2 cellular contexts compared by ENCODE assay signal in the genomic region with DNA sequence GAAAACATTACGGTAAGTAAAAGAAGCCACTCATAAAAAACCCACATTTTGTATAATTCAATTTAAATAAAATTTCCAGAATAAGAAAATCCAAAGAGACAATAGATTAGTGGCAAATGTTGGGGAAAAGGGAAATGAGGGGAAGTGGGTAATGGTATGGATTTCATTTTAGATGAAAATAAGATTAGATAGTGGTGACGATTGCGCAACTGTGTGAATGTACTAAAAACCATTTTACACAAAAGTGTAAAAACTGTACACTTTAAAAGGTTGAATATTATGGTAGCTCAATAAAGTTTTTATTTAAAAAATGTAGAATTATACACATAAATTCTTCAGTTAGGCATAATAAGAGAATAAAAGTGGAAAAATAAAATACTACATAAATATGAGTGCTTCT.
TF ChIP-seq lines count a peak whose summit lies in the region.

No MANE protein-coding gene starts in this region.

TF ChIP-seq in HepG2, 621 proteins besides CTCF, POLR2A, EP300 and RAD21 (continued from another document):
- no peak for TF ChIP-seq HNRNPH1 (optimal IDR thresholded peaks at IDR 0.05; ENCODE audit: low read depth, low read length)

TF ChIP-seq in WTC11, 78 proteins besides CTCF, POLR2A, EP300 and RAD21:
- TF ChIP-seq, protein P1, sequence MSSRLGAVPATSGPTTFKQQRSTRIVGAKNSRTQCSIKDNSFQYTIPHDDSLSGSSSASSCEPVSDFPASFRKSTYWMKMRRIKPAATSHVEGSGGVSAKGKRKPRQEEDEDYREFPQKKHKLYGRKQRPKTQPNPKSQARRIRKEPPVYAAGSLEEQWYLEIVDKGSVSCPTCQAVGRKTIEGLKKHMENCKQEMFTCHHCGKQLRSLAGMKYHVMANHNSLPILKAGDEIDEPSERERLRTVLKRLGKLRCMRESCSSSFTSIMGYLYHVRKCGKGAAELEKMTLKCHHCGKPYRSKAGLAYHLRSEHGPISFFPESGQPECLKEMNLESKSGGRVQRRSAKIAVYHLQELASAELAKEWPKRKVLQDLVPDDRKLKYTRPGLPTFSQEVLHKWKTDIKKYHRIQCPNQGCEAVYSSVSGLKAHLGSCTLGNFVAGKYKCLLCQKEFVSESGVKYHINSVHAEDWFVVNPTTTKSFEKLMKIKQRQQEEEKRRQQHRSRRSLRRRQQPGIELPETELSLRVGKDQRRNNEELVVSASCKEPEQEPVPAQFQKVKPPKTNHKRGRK (CRISPR knock-in tag; IDR thresholded peaks at IDR 0.05; ENCODE audit: borderline replicate concordance): no peak
- TF ChIP-seq KAT7 (CRISPR knock-in tag; IDR thresholded peaks at IDR 0.05; ENCODE audit: borderline replicate concordance): no peak
- TF ChIP-seq, protein P2, sequence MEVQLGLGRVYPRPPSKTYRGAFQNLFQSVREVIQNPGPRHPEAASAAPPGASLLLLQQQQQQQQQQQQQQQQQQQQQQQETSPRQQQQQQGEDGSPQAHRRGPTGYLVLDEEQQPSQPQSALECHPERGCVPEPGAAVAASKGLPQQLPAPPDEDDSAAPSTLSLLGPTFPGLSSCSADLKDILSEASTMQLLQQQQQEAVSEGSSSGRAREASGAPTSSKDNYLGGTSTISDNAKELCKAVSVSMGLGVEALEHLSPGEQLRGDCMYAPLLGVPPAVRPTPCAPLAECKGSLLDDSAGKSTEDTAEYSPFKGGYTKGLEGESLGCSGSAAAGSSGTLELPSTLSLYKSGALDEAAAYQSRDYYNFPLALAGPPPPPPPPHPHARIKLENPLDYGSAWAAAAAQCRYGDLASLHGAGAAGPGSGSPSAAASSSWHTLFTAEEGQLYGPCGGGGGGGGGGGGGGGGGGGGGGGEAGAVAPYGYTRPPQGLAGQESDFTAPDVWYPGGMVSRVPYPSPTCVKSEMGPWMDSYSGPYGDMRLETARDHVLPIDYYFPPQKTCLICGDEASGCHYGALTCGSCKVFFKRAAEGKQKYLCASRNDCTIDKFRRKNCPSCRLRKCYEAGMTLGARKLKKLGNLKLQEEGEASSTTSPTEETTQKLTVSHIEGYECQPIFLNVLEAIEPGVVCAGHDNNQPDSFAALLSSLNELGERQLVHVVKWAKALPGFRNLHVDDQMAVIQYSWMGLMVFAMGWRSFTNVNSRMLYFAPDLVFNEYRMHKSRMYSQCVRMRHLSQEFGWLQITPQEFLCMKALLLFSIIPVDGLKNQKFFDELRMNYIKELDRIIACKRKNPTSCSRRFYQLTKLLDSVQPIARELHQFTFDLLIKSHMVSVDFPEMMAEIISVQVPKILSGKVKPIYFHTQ (CRISPR knock-in tag; IDR thresholded peaks at IDR 0.05): no peak
- no peak for TF ChIP-seq ZNF138 (CRISPR knock-in tag; conservative IDR thresholded peaks at IDR 0.05)
- no peak for TF ChIP-seq MYBL2 (CRISPR knock-in tag; IDR thresholded peaks at IDR 0.05)
- no peak for TF ChIP-seq SMAD3 (CRISPR knock-in tag; IDR thresholded peaks at IDR 0.05; ENCODE audit: borderline replicate concordance)
- TF ChIP-seq, protein P3, sequence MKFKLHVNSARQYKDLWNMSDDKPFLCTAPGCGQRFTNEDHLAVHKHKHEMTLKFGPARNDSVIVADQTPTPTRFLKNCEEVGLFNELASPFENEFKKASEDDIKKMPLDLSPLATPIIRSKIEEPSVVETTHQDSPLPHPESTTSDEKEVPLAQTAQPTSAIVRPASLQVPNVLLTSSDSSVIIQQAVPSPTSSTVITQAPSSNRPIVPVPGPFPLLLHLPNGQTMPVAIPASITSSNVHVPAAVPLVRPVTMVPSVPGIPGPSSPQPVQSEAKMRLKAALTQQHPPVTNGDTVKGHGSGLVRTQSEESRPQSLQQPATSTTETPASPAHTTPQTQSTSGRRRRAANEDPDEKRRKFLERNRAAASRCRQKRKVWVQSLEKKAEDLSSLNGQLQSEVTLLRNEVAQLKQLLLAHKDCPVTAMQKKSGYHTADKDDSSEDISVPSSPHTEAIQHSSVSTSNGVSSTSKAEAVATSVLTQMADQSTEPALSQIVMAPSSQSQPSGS (CRISPR knock-in tag; IDR thresholded peaks at IDR 0.05; ENCODE audit: borderline replicate concordance, low read depth): no peak
- TF ChIP-seq, protein P4, sequence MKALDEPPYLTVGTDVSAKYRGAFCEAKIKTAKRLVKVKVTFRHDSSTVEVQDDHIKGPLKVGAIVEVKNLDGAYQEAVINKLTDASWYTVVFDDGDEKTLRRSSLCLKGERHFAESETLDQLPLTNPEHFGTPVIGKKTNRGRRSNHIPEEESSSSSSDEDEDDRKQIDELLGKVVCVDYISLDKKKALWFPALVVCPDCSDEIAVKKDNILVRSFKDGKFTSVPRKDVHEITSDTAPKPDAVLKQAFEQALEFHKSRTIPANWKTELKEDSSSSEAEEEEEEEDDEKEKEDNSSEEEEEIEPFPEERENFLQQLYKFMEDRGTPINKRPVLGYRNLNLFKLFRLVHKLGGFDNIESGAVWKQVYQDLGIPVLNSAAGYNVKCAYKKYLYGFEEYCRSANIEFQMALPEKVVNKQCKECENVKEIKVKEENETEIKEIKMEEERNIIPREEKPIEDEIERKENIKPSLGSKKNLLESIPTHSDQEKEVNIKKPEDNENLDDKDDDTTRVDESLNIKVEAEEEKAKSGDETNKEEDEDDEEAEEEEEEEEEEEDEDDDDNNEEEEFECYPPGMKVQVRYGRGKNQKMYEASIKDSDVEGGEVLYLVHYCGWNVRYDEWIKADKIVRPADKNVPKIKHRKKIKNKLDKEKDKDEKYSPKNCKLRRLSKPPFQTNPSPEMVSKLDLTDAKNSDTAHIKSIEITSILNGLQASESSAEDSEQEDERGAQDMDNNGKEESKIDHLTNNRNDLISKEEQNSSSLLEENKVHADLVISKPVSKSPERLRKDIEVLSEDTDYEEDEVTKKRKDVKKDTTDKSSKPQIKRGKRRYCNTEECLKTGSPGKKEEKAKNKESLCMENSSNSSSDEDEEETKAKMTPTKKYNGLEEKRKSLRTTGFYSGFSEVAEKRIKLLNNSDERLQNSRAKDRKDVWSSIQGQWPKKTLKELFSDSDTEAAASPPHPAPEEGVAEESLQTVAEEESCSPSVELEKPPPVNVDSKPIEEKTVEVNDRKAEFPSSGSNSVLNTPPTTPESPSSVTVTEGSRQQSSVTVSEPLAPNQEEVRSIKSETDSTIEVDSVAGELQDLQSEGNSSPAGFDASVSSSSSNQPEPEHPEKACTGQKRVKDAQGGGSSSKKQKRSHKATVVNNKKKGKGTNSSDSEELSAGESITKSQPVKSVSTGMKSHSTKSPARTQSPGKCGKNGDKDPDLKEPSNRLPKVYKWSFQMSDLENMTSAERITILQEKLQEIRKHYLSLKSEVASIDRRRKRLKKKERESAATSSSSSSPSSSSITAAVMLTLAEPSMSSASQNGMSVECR (CRISPR knock-in tag; IDR thresholded peaks at IDR 0.05; ENCODE audit: borderline replicate concordance): no peak
- TF ChIP-seq TCF7 (CRISPR knock-in tag; IDR thresholded peaks at IDR 0.05; ENCODE audit: low read depth): no peak
- TF ChIP-seq, protein P5, sequence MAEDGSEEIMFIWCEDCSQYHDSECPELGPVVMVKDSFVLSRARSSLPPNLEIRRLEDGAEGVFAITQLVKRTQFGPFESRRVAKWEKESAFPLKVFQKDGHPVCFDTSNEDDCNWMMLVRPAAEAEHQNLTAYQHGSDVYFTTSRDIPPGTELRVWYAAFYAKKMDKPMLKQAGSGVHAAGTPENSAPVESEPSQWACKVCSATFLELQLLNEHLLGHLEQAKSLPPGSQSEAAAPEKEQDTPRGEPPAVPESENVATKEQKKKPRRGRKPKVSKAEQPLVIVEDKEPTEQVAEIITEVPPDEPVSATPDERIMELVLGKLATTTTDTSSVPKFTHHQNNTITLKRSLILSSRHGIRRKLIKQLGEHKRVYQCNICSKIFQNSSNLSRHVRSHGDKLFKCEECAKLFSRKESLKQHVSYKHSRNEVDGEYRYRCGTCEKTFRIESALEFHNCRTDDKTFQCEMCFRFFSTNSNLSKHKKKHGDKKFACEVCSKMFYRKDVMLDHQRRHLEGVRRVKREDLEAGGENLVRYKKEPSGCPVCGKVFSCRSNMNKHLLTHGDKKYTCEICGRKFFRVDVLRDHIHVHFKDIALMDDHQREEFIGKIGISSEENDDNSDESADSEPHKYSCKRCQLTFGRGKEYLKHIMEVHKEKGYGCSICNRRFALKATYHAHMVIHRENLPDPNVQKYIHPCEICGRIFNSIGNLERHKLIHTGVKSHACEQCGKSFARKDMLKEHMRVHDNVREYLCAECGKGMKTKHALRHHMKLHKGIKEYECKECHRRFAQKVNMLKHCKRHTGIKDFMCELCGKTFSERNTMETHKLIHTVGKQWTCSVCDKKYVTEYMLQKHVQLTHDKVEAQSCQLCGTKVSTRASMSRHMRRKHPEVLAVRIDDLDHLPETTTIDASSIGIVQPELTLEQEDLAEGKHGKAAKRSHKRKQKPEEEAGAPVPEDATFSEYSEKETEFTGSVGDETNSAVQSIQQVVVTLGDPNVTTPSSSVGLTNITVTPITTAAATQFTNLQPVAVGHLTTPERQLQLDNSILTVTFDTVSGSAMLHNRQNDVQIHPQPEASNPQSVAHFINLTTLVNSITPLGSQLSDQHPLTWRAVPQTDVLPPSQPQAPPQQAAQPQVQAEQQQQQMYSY (CRISPR knock-in tag; IDR thresholded peaks at IDR 0.05): no peak
- no peak for TF ChIP-seq ATF1 (CRISPR knock-in tag; IDR thresholded peaks at IDR 0.05)
- TF ChIP-seq HMGA2 (CRISPR knock-in tag; IDR thresholded peaks at IDR 0.05): no peak
- TF ChIP-seq, protein P6, sequence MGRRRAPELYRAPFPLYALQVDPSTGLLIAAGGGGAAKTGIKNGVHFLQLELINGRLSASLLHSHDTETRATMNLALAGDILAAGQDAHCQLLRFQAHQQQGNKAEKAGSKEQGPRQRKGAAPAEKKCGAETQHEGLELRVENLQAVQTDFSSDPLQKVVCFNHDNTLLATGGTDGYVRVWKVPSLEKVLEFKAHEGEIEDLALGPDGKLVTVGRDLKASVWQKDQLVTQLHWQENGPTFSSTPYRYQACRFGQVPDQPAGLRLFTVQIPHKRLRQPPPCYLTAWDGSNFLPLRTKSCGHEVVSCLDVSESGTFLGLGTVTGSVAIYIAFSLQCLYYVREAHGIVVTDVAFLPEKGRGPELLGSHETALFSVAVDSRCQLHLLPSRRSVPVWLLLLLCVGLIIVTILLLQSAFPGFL (CRISPR knock-in tag; IDR thresholded peaks at IDR 0.05; ENCODE audit: borderline replicate concordance): no peak
- TF ChIP-seq NR3C1 (CRISPR knock-in tag; conservative IDR thresholded peaks at IDR 0.05; ENCODE audit: low read depth): no peak
- TF ChIP-seq, protein P7, sequence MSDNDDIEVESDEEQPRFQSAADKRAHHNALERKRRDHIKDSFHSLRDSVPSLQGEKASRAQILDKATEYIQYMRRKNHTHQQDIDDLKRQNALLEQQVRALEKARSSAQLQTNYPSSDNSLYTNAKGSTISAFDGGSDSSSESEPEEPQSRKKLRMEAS (CRISPR knock-in tag; IDR thresholded peaks at IDR 0.05): no peak
